20 cellular contexts compared by ENCODE assay signal in genomic region chr7:23175820-23176385, GRCh38. TPM values are rescaled to one million over a fixed set of nuclear protein-coding genes. Genes with fewer than 3 reads are reported as not detected.
DNase-seq lines count a peak whose midpoint lies in the region; ATAC-seq, FAIRE-seq and TF ChIP-seq lines count a peak whose summit lies in the region.
"Had no signal": no experiment of that assay in that cellular context is flagged by ENCODE, and none has a peak within 500 bp of the region (broad histone marks: within the 10 kb centered on the region; RNA-seq: fewer than 3 reads in every experiment).

No MANE protein-coding gene starts in this region.

- intact Hi-C loops in K562 (cut with micrococcal nuclease) = no loop called here
- intact Hi-C loops in prostate gland (cut with DNase I) = no loop called here
- intact Hi-C loops in activated naive CD4-positive, alpha-beta T cell treated with anti-CD3 and anti-CD28 coated beads for 36 hours (cut with micrococcal nuclease) = no loop called here

- no peak for TF ChIP-seq CTCF in K562 (IDR thresholded peaks at IDR 0.05 in 2 of 3, conservative IDR thresholded peaks at IDR 0.05 in 1 of 3; ENCODE audit: insufficient read depth in 2 of 3, low read depth in 1 of 3, low read length in 3 of 3)
- TF ChIP-seq CTCF in prostate gland (IDR thresholded peaks at IDR 0.05) = no peak

- H3K9me3 ChIP-seq in K562 (replicated peaks; ENCODE audit: control insufficient read depth, insufficient read depth, low read depth, low read length) (no peaks in the 10 kb centered on the region), prostate gland (no peaks in the 10 kb centered on the region)
- H3K9me3 ChIP-seq: SJCRH30 had no signal

- H3K27me3 ChIP-seq in K562 (ENCODE audit: control insufficient read depth in 2 of 2, insufficient read depth in 2 of 2, low read length in 2 of 2) = no peaks in the 10 kb centered on the region
- H3K27me3 ChIP-seq in prostate gland (replicated peaks; ENCODE audit: insufficient read depth) = no peaks in the 10 kb centered on the region
- H3K27me3 ChIP-seq: SJCRH30 had no signal

- H3K27me3 Mint-ChIP-seq in activated naive CD4-positive, alpha-beta T cell treated with anti-CD3 and anti-CD28 coated beads for 36 hours (ENCODE audit: low read depth) = no peaks in the 10 kb centered on the region
- H3K27me3 Mint-ChIP-seq: CD8-positive, alpha-beta memory T cell had no signal

- H3K36me3 Mint-ChIP-seq in activated naive CD4-positive, alpha-beta T cell treated with anti-CD3 and anti-CD28 coated beads for 36 hours (ENCODE audit: low read depth) = no peaks in the 10 kb centered on the region

- peak; percentile 46 for DNase-seq in SKM-1 treated with dmso at 0.1 percent for 144 hours (lab: John Stamatoyannopoulos, UW; ENCODE audit: unreplicated experiment)
- DNase-seq in SKM-1 (lab: John Stamatoyannopoulos, UW; ENCODE audit: unreplicated experiment) = no peak
- peak; percentile 61 for DNase-seq in KBM-7
- peak; percentile 80 for DNase-seq in NOMO-1 treated with dmso at 0.1 percent for 144 hours (lab: John Stamatoyannopoulos, UW; ENCODE audit: unreplicated experiment)
- DNase-seq in K562 (ENCODE audit: extremely low read depth in 1 of 4, low spot score in 3 of 4) = no peak
- DNase-seq in GM12892 (ENCODE audit: insufficient read length) = no peak
- no peak for DNase-seq in prostate gland (ENCODE audit: low spot score)
- DNase-seq in activated naive CD4-positive, alpha-beta T cell treated with anti-CD3 and anti-CD28 coated beads for 36 hours = no peak
- DNase-seq: CD8-positive, alpha-beta memory T cell; Karpas-422; MM.1S; NCI-H1436; NCI-H2029 treated with DMSO at 0.1 percent for 48 hours; NCI-H2171 treated with DMSO at 0.1 percent for 48 hours; NCI-H774; SJCRH30 had no signal

- no peaks in the 10 kb centered on the region for H3K9me3 Mint-ChIP-seq in activated naive CD4-positive, alpha-beta T cell treated with anti-CD3 and anti-CD28 coated beads for 36 hours
- H3K9me3 Mint-ChIP-seq: CD8-positive, alpha-beta memory T cell; GM23338 had no signal

- peaks cover 6% of the 10 kb centered on the region; the same call in 2 of the 3 replicates for H3K79me2 ChIP-seq in K562 (ENCODE audit: control insufficient read depth, insufficient read depth, low read length)

- TF ChIP-seq RAD21 in K562 (CRISPR knock-in tag; conservative IDR thresholded peaks at IDR 0.05 in 1 of 2, IDR thresholded peaks at IDR 0.05 in 1 of 2) = no peak

- BruUV-seq in K562 (replicated peaks; lab: Mats Ljungman, UMichigan) = no TSS peak

- H3K27ac ChIP-seq in K562 (ENCODE audit: extremely low read depth, low read depth, low read length) = no peak overlapping the region
- H3K27ac ChIP-seq in prostate gland = no peak overlapping the region
- H3K27ac ChIP-seq: 22Rv1, SJCRH30 had no signal

- no peak overlapping the region for H3K9ac ChIP-seq in K562 (ENCODE audit: insufficient read depth in 1 of 2, low read depth in 2 of 2, low read length in 2 of 2)

- no peak; the same call in 2 of the 3 replicates for ATAC-seq in K562
- ATAC-seq: GM23338 had no signal

- H3K4me1 Mint-ChIP-seq in activated naive CD4-positive, alpha-beta T cell treated with anti-CD3 and anti-CD28 coated beads for 36 hours (ENCODE audit: low read depth) = peaks cover 7% of the 10 kb centered on the region

- no peak overlapping the region for H3K4me2 ChIP-seq in K562 (ENCODE audit: insufficient read depth, low read length)
- H3K4me2 ChIP-seq: GM23338 had no signal

- CTCF ChIA-PET in K562 (lab: Yijun Ruan, JAX; ENCODE audit: low intra/inter-chr PET ratio) = no interaction called here
- CTCF ChIA-PET in activated naive CD4-positive, alpha-beta T cell treated with anti-CD3 and anti-CD28 coated beads for 36 hours (lab: Charles Lee) = no interaction called here

- no peaks in the 10 kb centered on the region for H3K36me3 ChIP-seq in K562 (ENCODE audit: control insufficient read depth, insufficient read depth, low read length)
- H3K36me3 ChIP-seq in prostate gland = no peaks in the 10 kb centered on the region
- H3K36me3 ChIP-seq: SJCRH30 had no signal

- TF ChIP-seq POLR2A in K562 (conservative IDR thresholded peaks at IDR 0.05) = no peak
- no peak for TF ChIP-seq POLR2A in GM12892 (IDR thresholded peaks at IDR 0.05; ENCODE audit: low read depth, low read length)
- no peak for TF ChIP-seq POLR2A in prostate gland (IDR thresholded peaks at IDR 0.05)

- POLR2A ChIA-PET in K562 (lab: Yijun Ruan, JAX) = no interaction called here

- no peaks in the 10 kb centered on the region for H3K9me1 ChIP-seq in K562 (ENCODE audit: control insufficient read depth, insufficient read depth, low read length)

- H2AFZ ChIP-seq in K562 (ENCODE audit: low read depth, low read length) = no peak overlapping the region
- H2AFZ ChIP-seq: GM23338 had no signal

- H3K4me1 ChIP-seq in K562 (replicated peaks in 1 of 2; ENCODE audit: control insufficient read depth in 2 of 2, insufficient read depth in 2 of 2, low read length in 2 of 2) (peaks cover under 1 to 3% of the 10 kb centered on the region in 2 experiments; a peak in 1 of 5 replicates), prostate gland (replicated peaks) (no peaks in the 10 kb centered on the region)
- H3K4me1 ChIP-seq: SJCRH30 had no signal

- 79% methylated on average over 3 of the region's 3 CpGs for WGBS in K562 (ENCODE audit: insufficient coverage, low coverage, missing lambda C conversion rate)
- WGBS in prostate gland = 90% methylated on average over 3 of the region's 3 CpGs

- in situ Hi-C loops in KBM-7 (cut with MboI; ENCODE audit: low pct_unique_long_range_greater_than_20kb, low sequenced_read_pairs) = no loop called here
- in situ Hi-C loops in K562 (cut with MboI) = no loop called here

- no peak overlapping the region for H3K27ac Mint-ChIP-seq in activated naive CD4-positive, alpha-beta T cell treated with anti-CD3 and anti-CD28 coated beads for 36 hours
- H3K27ac Mint-ChIP-seq: CD8-positive, alpha-beta memory T cell; GM23338 had no signal

- no peak for FAIRE-seq in K562 (lab: Jason Lieb, UNC)
- no peak for FAIRE-seq in GM12892 (lab: Jason Lieb, UNC)
- FAIRE-seq: D721Med, RCC 7860 had no signal

- H3K4me3 Mint-ChIP-seq in activated naive CD4-positive, alpha-beta T cell treated with anti-CD3 and anti-CD28 coated beads for 36 hours = no peak overlapping the region
- H3K4me3 Mint-ChIP-seq: CD8-positive, alpha-beta memory T cell; GM23338 had no signal

- no peak for TF ChIP-seq EP300 in K562 (IDR thresholded peaks at IDR 0.05; ENCODE audit: low read length)

- no peaks in the 10 kb centered on the region for H4K20me1 ChIP-seq in K562 (replicated peaks; ENCODE audit: control insufficient read depth, insufficient read depth, low read length)

- H3K4me3 ChIP-seq in K562 = no peak overlapping the region
- H3K4me3 ChIP-seq in prostate gland = no peak overlapping the region
- H3K4me3 ChIP-seq: GM23338, SJCRH30 had no signal

TF ChIP-seq in K562, 482 proteins besides CTCF, POLR2A, EP300 and RAD21 (continues in another document):
- TF ChIP-seq CEBPB (tag; IDR thresholded peaks at IDR 0.05) (peak; percentile 73), CAMTA2 (CRISPR knock-in tag; conservative IDR thresholded peaks at IDR 0.05) (no peak), RHOXF2B (CRISPR knock-in tag; conservative IDR thresholded peaks at IDR 0.05) (no peak), NFATC3 (IDR thresholded peaks at IDR 0.05) (no peak), MAFK (IDR thresholded peaks at IDR 0.05; ENCODE audit: low read length) (no peak), SIN3A (IDR thresholded peaks at IDR 0.05; ENCODE audit: borderline replicate concordance in 2 of 2, control insufficient read depth in 1 of 2, low read depth in 2 of 2, low read length in 2 of 2) (no peak), ZNF695 (CRISPR knock-in tag; IDR thresholded peaks at IDR 0.05) (no peak), CEBPG (CRISPR knock-in tag; IDR thresholded peaks at IDR 0.05) (no peak), CEBPG (tag; conservative IDR thresholded peaks at IDR 0.05 in 1 of 2, IDR thresholded peaks at IDR 0.05 in 1 of 2) (peak in 1 of 2 experiments; percentile 79; a peak in 2 of 4 replicates), FOXP1 (CRISPR knock-in tag; IDR thresholded peaks at IDR 0.05) (no peak), TRIM24 (IDR thresholded peaks at IDR 0.05) (no peak), ZNF668 (CRISPR knock-in tag; IDR thresholded peaks at IDR 0.05) (no peak), NFE2L1 (tag; IDR thresholded peaks at IDR 0.05; ENCODE audit: borderline replicate concordance, low read depth) (no peak), ZBTB12 (CRISPR knock-in tag; IDR thresholded peaks at IDR 0.05) (no peak)

RNA-seq across cellular contexts. Expression of gene NUP42, which starts 5.9 kb away (rescaled TPM):
- total RNA-seq in K562 (2011; cell fraction: chromatin; rRNA removed; ENCODE audit: low replicate concordance) = 45.9 and 61.6 TPM in 2 replicates
- total RNA-seq in K562 (2011; cell fraction: nucleolus; rRNA removed) = 24.8 and 28.2 TPM in 2 replicates
- total RNA-seq in K562 (2011; cell fraction: nucleoplasm; rRNA removed) = 29.1 and 42.7 TPM in 2 replicates
- total RNA-seq in K562 (2014; rRNA removed) (62.2 and 71.7 TPM in 2 replicates), K562 (2014; rRNA removed; fragmentation: Illumina TruSeq; extraction: Trizol) (71.2 and 72.9 TPM in 2 replicates), K562 (2015; rRNA removed; fragmentation: Illumina TruSeq; extraction: Trizol) (61.3 and 73.5 TPM in 2 replicates), K562 (2021) (41.8 and 50.5 TPM in 2 replicates), prostate gland (10 to 100 TPM; 36.6 to 62.9 TPM)
- polyA plus RNA-seq in K562 (2011; rRNA removed) (55.4 and 56.0 TPM in 2 replicates), K562 (2014; fragmentation: Illumina TruSeq; extraction: Trizol) (62.4 and 66.8 TPM in 2 replicates), K562 (2014; fragmentation: Nextera tagmentation; extraction: Ambion mirVana) (10 to 100 TPM; 86.0 to 86.4 TPM), K562 (2014; rRNA removed) (74.7 and 94.3 TPM in 2 replicates)
- polyA plus RNA-seq in K562 (2011; cell fraction: cytosol; rRNA removed) = 40.4 and 45.1 TPM in 2 replicates
- polyA plus RNA-seq in K562 (2011; cell fraction: nucleus; rRNA removed) = 74.2 and 81.6 TPM in 2 replicates
- polyA plus RNA-seq in K562 (2012) = 49.9 and 51.4 TPM in 2 replicates
- polyA minus RNA-seq in K562 (2011; rRNA and poly(A)+ RNA removed) = 22.0 and 29.1 TPM in 2 replicates
- polyA minus RNA-seq in K562 (2011; cell fraction: cytosol; rRNA and poly(A)+ RNA removed) = 14.5 and 17.0 TPM in 2 replicates
- 22.6 and 26.0 TPM in 2 replicates for polyA minus RNA-seq in K562 (2011; cell fraction: nucleus; rRNA and poly(A)+ RNA removed)
- polyA plus RNA-seq in GM12892 (2012; ENCODE audit: missing spikeins) = 54.3 TPM
- total RNA-seq in activated naive CD4-positive, alpha-beta T cell treated with anti-CD3 and anti-CD28 coated beads for 36 hours = 10 to 100 TPM; 15.2 to 17.0 TPM

Comparison
In these comparisons a context has a peak if more than half of its experiments do, and no peak if none do; other contexts are left out.
1. DNase-seq: peak in SKM-1 treated with dmso at 0.1 percent for 144 hours (single experiment), KBM-7 (single experiment) and NOMO-1 treated with dmso at 0.1 percent for 144 hours (single experiment); none in SKM-1 (single experiment), K562 (0 of 4), GM12892 (single experiment), prostate gland (single experiment) and activated naive CD4-positive, alpha-beta T cell treated with anti-CD3 and anti-CD28 coated beads for 36 hours (single experiment).